8 cellular contexts compared by ENCODE assay signal in genomic region chr2:110401001-110401618, GRCh38.
A peak's percentile ranks its signal among the peaks of the same experiment; 100 is the strongest.
DNase-seq lines count a peak whose midpoint lies in the region; ATAC-seq, FAIRE-seq and TF ChIP-seq lines count a peak whose summit lies in the region.
"Not testable (repeated sequence)": the region's sequence is repeated elsewhere in the genome, so short reads cannot be mapped to it uniquely, and the experiment has no call there.

No MANE protein-coding gene starts in this region.

- H3K9me3 ChIP-seq in CD4-positive, alpha-beta T cell (ENCODE audit: control insufficient read depth, low read length); T-helper 17 cell (ENCODE audit: control insufficient read depth, low read length, poor library complexity, severe bottlenecking); GM12878 (replicated peaks; ENCODE audit: control insufficient read depth, insufficient read depth, low read length); heart left ventricle: not testable (repeated sequence)

- not testable (repeated sequence) for H3K27me3 ChIP-seq in CD4-positive, alpha-beta T cell (ENCODE audit: control insufficient read depth, insufficient read depth, low read length); GM12878 (replicated peaks in 1 of 2; ENCODE audit: control insufficient read depth in 2 of 2, insufficient read depth in 2 of 2, low read length in 1 of 2); heart left ventricle

- H3K27ac ChIP-seq in CD4-positive, alpha-beta T cell (ENCODE audit: low read depth, low read length); GM12878 (ENCODE audit: control insufficient read depth, insufficient read depth); heart left ventricle: not testable (repeated sequence)

- SMC1A ChIA-PET in GM12878 (lab: Charles Lee; ENCODE audit: uncharacterized antibody, unreplicated experiment): not testable (repeated sequence)

- not testable (repeated sequence) for H3K79me2 ChIP-seq in GM12878 (ENCODE audit: control insufficient read depth, insufficient read depth, low read length)

- not testable (repeated sequence) for H3K4me1 ChIP-seq in GM12878 (ENCODE audit: control insufficient read depth, insufficient read depth, low read length); heart left ventricle

- H3K4me1 Mint-ChIP-seq in CD4-positive, alpha-beta T cell (ENCODE audit: low read depth); T-helper 17 cell; memory B cell: not testable (repeated sequence)

- not testable (repeated sequence) for BruUV-seq in GM12878 (replicated peaks; lab: Mats Ljungman, UMichigan)

- not testable (repeated sequence) for TF ChIP-seq RAD21 in GM12878 (IDR thresholded peaks at IDR 0.05; ENCODE audit: insufficient read depth, low read depth, low read length)

- POLR2A ChIA-PET in CD4-positive, alpha-beta T cell (lab: Charles Lee); GM12878 (lab: Charles Lee): not testable (repeated sequence)

- not testable (repeated sequence) for H3K4me2 ChIP-seq in GM12878 (ENCODE audit: control insufficient read depth, insufficient read depth)

- H3K4me3 ChIP-seq in GM12878, heart left ventricle: not testable (repeated sequence)

- not testable (repeated sequence) for H3K27me3 Mint-ChIP-seq in CD4-positive, alpha-beta T cell; T-helper 17 cell; memory B cell

- TF ChIP-seq POLR2A in GM12878 (IDR thresholded peaks at IDR 0.05; ENCODE audit: low read depth, low read length); heart left ventricle (IDR thresholded peaks at IDR 0.05): not testable (repeated sequence)

- not testable (repeated sequence) for DNase-seq in CD4-positive, alpha-beta T cell; T-helper 17 cell; GM12878 (ENCODE audit: low read depth, low spot score); heart left ventricle; memory B cell (ENCODE audit: low spot score in 2 of 2); stimulated activated naive CD8-positive, alpha-beta T cell treated with anti-CD3 and anti-CD28 coated beads, Interleukin-15, Interleukin-2, amounts not matched to agents 100 U/mL and 50 U/mL, for 24 hours

- H4K20me1 ChIP-seq in GM12878 (ENCODE audit: control insufficient read depth, insufficient read depth): not testable (repeated sequence)

- not testable (repeated sequence) for FAIRE-seq in GM12878 (lab: Jason Lieb, UNC)

- in situ Hi-C loops in GM12878 (cut with MboI): not testable (repeated sequence)

- H3K36me3 ChIP-seq in GM12878 (ENCODE audit: control insufficient read depth in 2 of 2, insufficient read depth in 2 of 2, low read length in 1 of 2); heart left ventricle: not testable (repeated sequence)

- not testable (repeated sequence) for H3K36me3 Mint-ChIP-seq in CD4-positive, alpha-beta T cell (ENCODE audit: low read depth); T-helper 17 cell (ENCODE audit: low read depth); memory B cell

- WGBS in GM12878 (ENCODE audit: insufficient coverage, insufficient replicate concordance, low lambda C conversion rate, missing lambda C conversion rate): no CpG with 5 or more reads among the region's 18 CpGs
- WGBS in heart left ventricle, 4 donors: 0 to 7% (median 5%) methylated on average over 3 of the region's 18 CpGs; no CpG with 5 or more reads in 1 of the 4 donors

- ATAC-seq in CD4-positive, alpha-beta T cell (ENCODE audit: poor library complexity): peak; percentile 73
- ATAC-seq in GM21529 (IDR thresholded peaks at IDR 0.05; ENCODE audit: unreplicated experiment) (peak; percentile 71), HG03342 (IDR thresholded peaks at IDR 0.05; ENCODE audit: unreplicated experiment) (peak; percentile 58), T-helper 17 cell (peak; percentile 86), GM12878 (peak; percentile 66), heart left ventricle (peak in 3 of 4 donors; percentile 77 to 86 (median 85)), memory B cell (ENCODE audit: low read depth) (peak; percentile 80)
- peak; percentile 59 for ATAC-seq in stimulated activated naive CD8-positive, alpha-beta T cell treated with anti-CD3 and anti-CD28 coated beads, Interleukin-15, Interleukin-2, amounts not matched to agents 100 U/mL and 50 U/mL, for 24 hours

- TF ChIP-seq CTCF in CD4-positive, alpha-beta T cell (IDR thresholded peaks at IDR 0.05); GM12878 (IDR thresholded peaks at IDR 0.05 in 2 of 3, conservative IDR thresholded peaks at IDR 0.05 in 1 of 3; ENCODE audit: control insufficient read depth in 2 of 3, extremely low read depth in 1 of 3, insufficient read depth in 1 of 3, low read depth in 3 of 3, low read length in 3 of 3): not testable (repeated sequence)
- peak in 4 of 12 donors; percentile 10 to 21 (median 12) for TF ChIP-seq CTCF in heart left ventricle (IDR thresholded peaks at IDR 0.05)

- not testable (repeated sequence) for H3K9me3 Mint-ChIP-seq in CD4-positive, alpha-beta T cell; memory B cell

- not testable (repeated sequence) for H2AFZ ChIP-seq in GM12878 (ENCODE audit: control insufficient read depth, low read depth, low read length)

- H3K27ac Mint-ChIP-seq in CD4-positive, alpha-beta T cell; T-helper 17 cell; memory B cell: not testable (repeated sequence)

- H3K9ac ChIP-seq in GM12878 (ENCODE audit: control insufficient read depth, insufficient read depth, low read length): not testable (repeated sequence)

- RAD21 ChIA-PET in GM12878 (lab: Charles Lee; ENCODE audit: unreplicated experiment): not testable (repeated sequence)

- intact Hi-C loops in CD4-positive, alpha-beta T cell (cut with DNase I, micrococcal nuclease); GM12878 (cut with micrococcal nuclease; ENCODE audit: unreplicated experiment); heart left ventricle (cut with DNase I): not testable (repeated sequence)

- H3K4me3 Mint-ChIP-seq in CD4-positive, alpha-beta T cell; T-helper 17 cell; memory B cell: not testable (repeated sequence)

- CTCF ChIA-PET in CD4-positive, alpha-beta T cell (lab: Charles Lee); GM12878 (lab: Yijun Ruan, JAX): not testable (repeated sequence)

- TF ChIP-seq EP300 in GM12878 (IDR thresholded peaks at IDR 0.05; ENCODE audit: borderline replicate concordance in 1 of 2, control insufficient read depth in 1 of 2, low read depth in 2 of 2, low read length in 2 of 2): not testable (repeated sequence)
